ENCODE assay signal across 9 cellular contexts in the genomic region with DNA sequence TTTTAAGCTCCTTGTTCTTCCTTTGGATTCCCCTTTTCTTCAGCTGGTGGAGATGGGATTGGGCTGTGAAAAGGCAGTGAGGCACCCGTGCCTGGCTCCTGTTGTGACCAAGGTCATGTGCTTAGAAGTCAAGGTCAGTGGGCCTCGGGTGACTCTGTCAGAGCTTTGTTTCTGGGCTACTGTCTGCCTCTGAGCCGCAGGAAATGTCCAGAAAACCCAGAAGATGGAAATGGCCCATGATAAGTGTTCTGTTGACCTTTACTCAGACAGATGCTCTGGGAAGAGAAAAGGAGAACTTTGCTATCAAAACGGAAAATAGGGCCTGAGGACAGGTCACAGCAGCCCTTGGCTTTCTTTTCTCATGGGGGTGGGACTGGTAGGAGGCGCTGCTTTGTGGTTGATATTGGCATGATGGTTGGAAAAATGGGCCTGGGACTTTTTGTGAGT. TPM values are rescaled to one million over a fixed set of nuclear protein-coding genes. Genes with fewer than 3 reads are reported as not detected.
A peak's percentile ranks its signal among the peaks of the same experiment; 100 is the strongest.
DNase-seq lines count a peak whose midpoint lies in the region; ATAC-seq and TF ChIP-seq lines count a peak whose summit lies in the region.
"Had no signal": no experiment of that assay in that cellular context is flagged by ENCODE, and none has a peak within 500 bp of the region (broad histone marks: within the 10 kb centered on the region; RNA-seq: fewer than 3 reads in every experiment).

No MANE protein-coding gene starts in this region.

- no peaks in the 10 kb centered on the region for H3K9me3 ChIP-seq in gastroesophageal sphincter

- H3K27me3 Mint-ChIP-seq in T-helper 1 cell treated with Interleukin-12 subunit alpha and Interleukin-12 subunit beta and Interleukin-4 antibody, amounts not matched to agents 30 μg/mL and 1 μg/mL, for 36 hours (ENCODE audit: low read depth), result no peaks in the 10 kb centered on the region
- H3K27me3 Mint-ChIP-seq in activated B cell treated with CpG ODN at 0.5 μM for 24 hours, result no peaks in the 10 kb centered on the region
- H3K27me3 Mint-ChIP-seq in stimulated activated naive CD8-positive, alpha-beta T cell treated with anti-CD3 and anti-CD28 coated beads, Interleukin-15, amount 100 ng/mL, for 72 hours, result no peaks in the 10 kb centered on the region

- TF ChIP-seq CTCF in activated B cell treated with CpG ODN at 0.5 μM for 24 hours (IDR thresholded peaks at IDR 0.05) (no peak), gastroesophageal sphincter (IDR thresholded peaks at IDR 0.05) (no peak)

- H3K27me3 ChIP-seq in gastroesophageal sphincter, result no peaks in the 10 kb centered on the region

- TF ChIP-seq EP300 in gastroesophageal sphincter (IDR thresholded peaks at IDR 0.05), result no peak

- H3K4me1 ChIP-seq in gastroesophageal sphincter, result peaks cover 0 to 81% (median 35%) of the 10 kb centered on the region in 3 donors

- WGBS in gastroesophageal sphincter (ENCODE audit: low coverage in 1 of 2), 2 donors, result 10 to 26% methylated on average over 3 to 4 of the region's 5 CpGs

- POLR2A ChIA-PET in activated B cell treated with CpG ODN at 0.5 μM for 24 hours (lab: Charles Lee), result interaction anchor here (0.6 to 2.8 kb wide), 3 partner anchors 8 to 368 kb away, joined by 3 to 25 read pairs (median 5); a partner anchor contains a TSS

- peak overlapping the region; percentile 78 for H3K27ac Mint-ChIP-seq in T-helper 1 cell treated with Interleukin-12 subunit alpha and Interleukin-12 subunit beta and Interleukin-4 antibody, amounts not matched to agents 30 μg/mL and 1 μg/mL, for 36 hours
- peak overlapping the region; percentile 56 for H3K27ac Mint-ChIP-seq in activated B cell treated with CpG ODN at 0.5 μM for 24 hours
- peak overlapping the region; percentile 90 to 91 for H3K27ac Mint-ChIP-seq in stimulated activated naive CD8-positive, alpha-beta T cell treated with anti-CD3 and anti-CD28 coated beads, Interleukin-15, amount 100 ng/mL, for 72 hours

- H3K36me3 ChIP-seq in gastroesophageal sphincter, result no peaks in the 10 kb centered on the region

- no peak for DNase-seq in T-helper 1 cell
- no peak for DNase-seq in activated B cell treated with CpG ODN at 0.5 μM for 24 hours
- peak in 1 of 2 donors; percentile 46 for DNase-seq in stimulated activated naive CD8-positive, alpha-beta T cell treated with anti-CD3 and anti-CD28 coated beads, Interleukin-15, amount 100 ng/mL, for 72 hours
- DNase-seq in NCI-H2171 (lab: John Stamatoyannopoulos, UW), result no peak
- DNase-seq in T-helper 9 cell, result no peak
- DNase-seq: NCI-H2081 treated with DMSO at 0.1 percent for 48 hours had no signal

- H3K4me3 ChIP-seq in gastroesophageal sphincter, result peak overlapping the region; percentile 74 to 96

- TF ChIP-seq POLR2A in gastroesophageal sphincter (IDR thresholded peaks at IDR 0.05), result no peak

- peaks cover 58% of the 10 kb centered on the region for H3K4me1 Mint-ChIP-seq in T-helper 1 cell treated with Interleukin-12 subunit alpha and Interleukin-12 subunit beta and Interleukin-4 antibody, amounts not matched to agents 30 μg/mL and 1 μg/mL, for 36 hours (ENCODE audit: low read depth)
- H3K4me1 Mint-ChIP-seq in activated B cell treated with CpG ODN at 0.5 μM for 24 hours, result peaks cover 48% of the 10 kb centered on the region
- peaks cover 74% of the 10 kb centered on the region for H3K4me1 Mint-ChIP-seq in stimulated activated naive CD8-positive, alpha-beta T cell treated with anti-CD3 and anti-CD28 coated beads, Interleukin-15, amount 100 ng/mL, for 72 hours

- H3K9me3 Mint-ChIP-seq in T-helper 1 cell treated with Interleukin-12 subunit alpha and Interleukin-12 subunit beta and Interleukin-4 antibody, amounts not matched to agents 30 μg/mL and 1 μg/mL, for 36 hours, result no peaks in the 10 kb centered on the region
- no peaks in the 10 kb centered on the region for H3K9me3 Mint-ChIP-seq in activated B cell treated with CpG ODN at 0.5 μM for 24 hours
- H3K9me3 Mint-ChIP-seq in stimulated activated naive CD8-positive, alpha-beta T cell treated with anti-CD3 and anti-CD28 coated beads, Interleukin-15, amount 100 ng/mL, for 72 hours, result no peaks in the 10 kb centered on the region

- CTCF ChIA-PET in activated B cell treated with CpG ODN at 0.5 μM for 24 hours (lab: Charles Lee), result no interaction called here

- peak overlapping the region; percentile 90 to 98 (median 93) for H3K27ac ChIP-seq in gastroesophageal sphincter

- ATAC-seq in activated B cell treated with CpG ODN at 0.5 μM for 24 hours (ENCODE audit: low read depth), result no peak
- no peak for ATAC-seq in gastroesophageal sphincter
- ATAC-seq in stimulated activated naive CD8-positive, alpha-beta T cell treated with anti-CD3 and anti-CD28 coated beads, Interleukin-15, amount 100 ng/mL, for 72 hours, result no peak
- no peak for ATAC-seq in HG02973 (IDR thresholded peaks at IDR 0.05; ENCODE audit: unreplicated experiment)

- peaks cover 28% of the 10 kb centered on the region for H3K36me3 Mint-ChIP-seq in T-helper 1 cell treated with Interleukin-12 subunit alpha and Interleukin-12 subunit beta and Interleukin-4 antibody, amounts not matched to agents 30 μg/mL and 1 μg/mL, for 36 hours (ENCODE audit: low read depth)
- H3K36me3 Mint-ChIP-seq in activated B cell treated with CpG ODN at 0.5 μM for 24 hours (ENCODE audit: low read depth), result peaks cover 8% of the 10 kb centered on the region

- H3K4me3 Mint-ChIP-seq in T-helper 1 cell treated with Interleukin-12 subunit alpha and Interleukin-12 subunit beta and Interleukin-4 antibody, amounts not matched to agents 30 μg/mL and 1 μg/mL, for 36 hours, result peak overlapping the region; percentile 98
- H3K4me3 Mint-ChIP-seq in activated B cell treated with CpG ODN at 0.5 μM for 24 hours, result no peak overlapping the region
- peak overlapping the region; percentile 99 to 100 for H3K4me3 Mint-ChIP-seq in stimulated activated naive CD8-positive, alpha-beta T cell treated with anti-CD3 and anti-CD28 coated beads, Interleukin-15, amount 100 ng/mL, for 72 hours

- intact Hi-C loops in activated B cell treated with CpG ODN at 0.5 μM for 24 hours (cut with micrococcal nuclease), result no loop called here

RNA-seq across cellular contexts. Expression of a gene that starts 2.9 kb away (rescaled TPM):
- 46.5 and 49.8 TPM in 2 replicates for total RNA-seq in activated B cell treated with CpG ODN at 0.5 μM for 24 hours
- total RNA-seq in gastroesophageal sphincter, result 100 to 1,000 TPM in 1 of 4 donors, 10 to 100 TPM in 3; 50.8 to 122 (median 63.1) TPM
